Comparison of ENCODE assay signal across 8 cellular contexts in genomic region chr2:46297546-46298271, GRCh38. TPM values are rescaled to one million over a fixed set of nuclear protein-coding genes. Genes with fewer than 3 reads are reported as not detected.
A peak's percentile ranks its signal among the peaks of the same experiment; 100 is the strongest.
DNase-seq lines count a peak whose midpoint lies in the region; ATAC-seq and TF ChIP-seq lines count a peak whose summit lies in the region.

No MANE protein-coding gene starts in this region.

- peak; percentile 15 for ATAC-seq in HG02981 (IDR thresholded peaks at IDR 0.05; ENCODE audit: unreplicated experiment)
- peak; percentile 35 for ATAC-seq in PC-3
- peak; percentile 9 for ATAC-seq in Right ventricle myocardium inferior

- BruUV-seq in PC-3 (replicated peaks; lab: Mats Ljungman, UMichigan), result no TSS peak

- H2AFZ ChIP-seq in PC-3 (ENCODE audit: low read length), result peak overlapping the region; percentile 92

- H3K4me1 ChIP-seq in PC-3 (ENCODE audit: insufficient read depth, low read length), result peaks cover 9% of the 10 kb centered on the region
- H3K4me1 ChIP-seq in vagina, result peaks cover 23% of the 10 kb centered on the region

- peak overlapping the region; percentile 84 for H3K9ac ChIP-seq in PC-3 (ENCODE audit: low read length)

- TF ChIP-seq CTCF in PC-3 (conservative IDR thresholded peaks at IDR 0.05; ENCODE audit: low read depth, low read length) (peak; percentile 33), progenitor cell of endocrine pancreas (IDR thresholded peaks at IDR 0.05; ENCODE audit: unreplicated experiment) (peak; percentile 31), vagina (IDR thresholded peaks at IDR 0.05) (no peak)

- H3K36me3 Mint-ChIP-seq in progenitor cell of endocrine pancreas (ENCODE audit: insufficient read depth), result no peaks in the 10 kb centered on the region

- no peaks in the 10 kb centered on the region for H3K9me3 Mint-ChIP-seq in progenitor cell of endocrine pancreas (ENCODE audit: low read depth)

- intact Hi-C loops in PC-3 (cut with micrococcal nuclease) (loop anchor here (1.0 to 5.0 kb wide), 4 partner anchors 37 to 305 kb away; no protein-coding TSS in a partner anchor), Right ventricle myocardium inferior (cut with DNase I) (loop anchor here (2.0 to 5.0 kb wide), 5 partner anchors 21 to 295 kb away; no protein-coding TSS in a partner anchor), vagina (cut with DNase I) (loop anchor here (10.0 kb wide), 2 partner anchors 67 to 233 kb away; no protein-coding TSS in a partner anchor)

- peaks cover 89% of the 10 kb centered on the region for H3K27me3 Mint-ChIP-seq in progenitor cell of endocrine pancreas

- H3K4me3 Mint-ChIP-seq in progenitor cell of endocrine pancreas (ENCODE audit: low read depth), result peak overlapping the region; percentile 90

- TF ChIP-seq POLR2A in vagina (IDR thresholded peaks at IDR 0.05), result peak in 1 of 2 donors; percentile 9

- H3K9me3 ChIP-seq in PC-3 (ENCODE audit: low read length) (no peaks in the 10 kb centered on the region), vagina (no peaks in the 10 kb centered on the region)

- peak overlapping the region; percentile 72 for H3K27ac ChIP-seq in PC-3 (ENCODE audit: low read length)
- peak overlapping the region; percentile 97 for H3K27ac ChIP-seq in vagina

- peak overlapping the region; percentile 63 for H3K27ac Mint-ChIP-seq in progenitor cell of endocrine pancreas

- H3K4me2 ChIP-seq in PC-3 (ENCODE audit: low read length), result peak overlapping the region; percentile 83

- no peaks in the 10 kb centered on the region for H3F3A ChIP-seq in PC-3 (ENCODE audit: low read length, unreplicated experiment)

- H3K79me2 ChIP-seq in PC-3 (ENCODE audit: low read length), result peaks cover 51% of the 10 kb centered on the region

- POLR2A ChIA-PET in PC-3 (lab: Charles Lee; ENCODE audit: unreplicated experiment), result interaction anchor here (0.7 kb wide), 2 partner anchors 12 to 199 kb away, joined by 3 read pairs; no protein-coding TSS in a partner anchor

- H3K27me3 ChIP-seq in PC-3 (ENCODE audit: low read length) (no peaks in the 10 kb centered on the region), vagina (no peaks in the 10 kb centered on the region)

- H3K4me1 Mint-ChIP-seq in progenitor cell of endocrine pancreas (ENCODE audit: low read depth), result peaks cover 23% of the 10 kb centered on the region

- DNase-seq in DMS79 treated with DMSO at 0.1 percent for 48 hours (lab: John Stamatoyannopoulos, UW) (peak; percentile 43), DMS79 (lab: John Stamatoyannopoulos, UW) (no peak), PC-3 (peak; percentile 71), activated gamma-delta T cell (lab: John Stamatoyannopoulos, UW) (peak; percentile 57), Right ventricle myocardium inferior (ENCODE audit: missing footprints) (peak; percentile 89), progenitor cell of endocrine pancreas (ENCODE audit: low spot score, unreplicated experiment) (peak; percentile 61), vagina (ENCODE audit: extremely low spot score in 2 of 2) (no peak)

- CTCF ChIA-PET in PC-3 (lab: Charles Lee), result interaction anchor here (0.6 kb wide), 1 partner anchor 687 kb away, joined by 4 read pairs; no protein-coding TSS in a partner anchor

- H3K36me3 ChIP-seq in PC-3 (ENCODE audit: low read depth, low read length), result no peaks in the 10 kb centered on the region
- H3K36me3 ChIP-seq in vagina, result no peaks in the 10 kb centered on the region

- peak overlapping the region; percentile 98 for H3K4me3 ChIP-seq in PC-3 (ENCODE audit: low read length)
- peak overlapping the region; percentile 73 to 94 for H3K4me3 ChIP-seq in vagina

- peaks cover 17% of the 10 kb centered on the region for H4K20me1 ChIP-seq in PC-3 (ENCODE audit: low read length)

- H3K9me2 ChIP-seq in PC-3 (replicated peaks; ENCODE audit: low read length), result no peaks in the 10 kb centered on the region

RNA-seq across cellular contexts. Expression of gene EPAS1, which starts 0.5 kb away (rescaled TPM):
- total RNA-seq in PC-3 (2014; rRNA removed) (43.2 and 77.0 TPM in 2 replicates), Right ventricle myocardium inferior (205 TPM), progenitor cell of endocrine pancreas (5.1 and 5.9 TPM in 2 replicates), vagina (222 TPM)

Comparison
In these comparisons a context has a peak if more than half of its experiments do, and no peak if none do; other contexts are left out.
1. DNase-seq: peak in DMS79 treated with DMSO at 0.1 percent for 48 hours (single experiment), PC-3 (single experiment), activated gamma-delta T cell (single experiment), Right ventricle myocardium inferior (single experiment) and progenitor cell of endocrine pancreas (single experiment); none in DMS79 (single experiment) and vagina (0 of 2).
2. CTCF ChIP-seq: peak in PC-3 (single experiment) and progenitor cell of endocrine pancreas (single experiment); none in vagina (0 of 3).
3. Peak in every context shown above with its lines, with median percentiles within 50 percentile points of each other: ATAC-seq.